12 cellular contexts compared by ENCODE assay signal in genomic region chr12:68440068-68440581, GRCh38.
A peak's percentile ranks its signal among the peaks of the same experiment; 100 is the strongest.
DNase-seq lines count a peak whose midpoint lies in the region; ATAC-seq and TF ChIP-seq lines count a peak whose summit lies in the region.
"Had no signal": no experiment of that assay in that cellular context is flagged by ENCODE, and none has a peak within 500 bp of the region (broad histone marks: within the 10 kb centered on the region; RNA-seq: fewer than 3 reads in every experiment).

No MANE protein-coding gene starts in this region.

- H3K36me3 ChIP-seq in right atrium auricular region = no peaks in the 10 kb centered on the region

- POLR2A ChIA-PET in naive thymus-derived CD8-positive, alpha-beta T cell (lab: Charles Lee) = interaction anchor here (0.8 kb wide), 1 partner anchor 25 kb away, joined by 3 read pairs; no protein-coding TSS in a partner anchor

- H3K4me3 ChIP-seq in AG10803 (ENCODE audit: low read length) (no peak overlapping the region), right atrium auricular region (no peak overlapping the region)

- H3K4me1 Mint-ChIP-seq in chondrocyte (ENCODE audit: low read depth) = peaks cover 22% of the 10 kb centered on the region
- H3K4me1 Mint-ChIP-seq in naive thymus-derived CD8-positive, alpha-beta T cell = peaks cover 7 to 58% (median 22%) of the 10 kb centered on the region in 4 donors

- DNase-seq in AG10803 (ENCODE audit: low read depth) (peak; percentile 57), M059J (ENCODE audit: low read depth) (peak; percentile 58), chondrocyte (ENCODE audit: low spot score) (no peak), kidney tubule cell (ENCODE audit: low spot score) (peak; percentile 88), omental fat pad (ENCODE audit: low spot score) (no peak), right atrium auricular region (ENCODE audit: low spot score) (no peak), GOT3 (lab: John Stamatoyannopoulos, UW) (no peak)
- DNase-seq in naive thymus-derived CD8-positive, alpha-beta T cell = no peak
- DNase-seq: activated T-cell treated with anti-CD3 and anti-CD28 coated beads, Interleukin-2, amount 50 U/mL, for 4 hours; NCI-H524; nephron progenitor cell; SHP77 had no signal

- no peaks in the 10 kb centered on the region for H3K4me1 ChIP-seq in right atrium auricular region

- H3K27ac Mint-ChIP-seq in chondrocyte (ENCODE audit: unreplicated experiment) = peak overlapping the region; percentile 79
- H3K27ac Mint-ChIP-seq in naive thymus-derived CD8-positive, alpha-beta T cell = peak overlapping the region in 1 of 10 donors; percentile 8

- no peaks in the 10 kb centered on the region for H3K27me3 ChIP-seq in right atrium auricular region

- peaks cover 20% of the 10 kb centered on the region for H3K9me3 Mint-ChIP-seq in chondrocyte (ENCODE audit: low read depth)
- H3K9me3 Mint-ChIP-seq in naive thymus-derived CD8-positive, alpha-beta T cell = peaks cover 0 to 10% (median 7%) of the 10 kb centered on the region in 9 donors

- H3K4me3 Mint-ChIP-seq in chondrocyte (ENCODE audit: unreplicated experiment) = no peak overlapping the region
- H3K4me3 Mint-ChIP-seq in naive thymus-derived CD8-positive, alpha-beta T cell = no peak overlapping the region
- H3K4me3 Mint-ChIP-seq: nephron progenitor cell had no signal

- TF ChIP-seq CTCF in AG10803 (conservative IDR thresholded peaks at IDR 0.05; ENCODE audit: low read length) (no peak), chondrocyte (IDR thresholded peaks at IDR 0.05) (no peak), omental fat pad (IDR thresholded peaks at IDR 0.05) (no peak), right atrium auricular region (IDR thresholded peaks at IDR 0.05) (no peak)

- ATAC-seq in omental fat pad (ENCODE audit: low FRiP score) = no peak
- ATAC-seq in naive thymus-derived CD8-positive, alpha-beta T cell = no peak
- ATAC-seq: activated T-cell treated with anti-CD3 and anti-CD28 coated beads, Interleukin-2, amount 50 U/mL, for 4 hours had no signal

- peaks cover 0 to 4% of the 10 kb centered on the region in 2 donors for H3K9me3 ChIP-seq in right atrium auricular region

- H3K27me3 Mint-ChIP-seq in chondrocyte (ENCODE audit: low read depth) = no peaks in the 10 kb centered on the region
- H3K27me3 Mint-ChIP-seq in naive thymus-derived CD8-positive, alpha-beta T cell = no peaks in the 10 kb centered on the region

- peaks cover 3% of the 10 kb centered on the region for H3K36me3 Mint-ChIP-seq in chondrocyte (ENCODE audit: low read depth)
- peaks cover 0 to 11% (median 5%) of the 10 kb centered on the region in 3 donors for H3K36me3 Mint-ChIP-seq in naive thymus-derived CD8-positive, alpha-beta T cell

- no peak overlapping the region for H3K27ac ChIP-seq in right atrium auricular region

Comparison
In these comparisons a context has a peak if more than half of its experiments do, and no peak if none do; other contexts are left out.
1. DNase-seq: peak in AG10803 (single experiment), M059J (single experiment) and kidney tubule cell (single experiment); none in chondrocyte (single experiment), omental fat pad (single experiment), right atrium auricular region (single experiment), GOT3 (single experiment) and naive thymus-derived CD8-positive, alpha-beta T cell (0 of 10).